Comparison of ENCODE assay signal across 9 cellular contexts in genomic region chr22:23181763-23182288, GRCh38. TPM values are rescaled to one million over a fixed set of nuclear protein-coding genes. Genes with fewer than 3 reads are reported as not detected.
DNase-seq lines count a peak whose midpoint lies in the region; ATAC-seq and TF ChIP-seq lines count a peak whose summit lies in the region.
"Had no signal": no experiment of that assay in that cellular context is flagged by ENCODE, and none has a peak within 500 bp of the region (broad histone marks: within the 10 kb centered on the region; RNA-seq: fewer than 3 reads in every experiment).

No MANE protein-coding gene starts in this region.

- H3K9me3 Mint-ChIP-seq in activated naive CD4-positive, alpha-beta T cell treated with anti-CD3 and anti-CD28 coated beads, Interleukin-2, amount 50 U/mL, for 72 hours, result no peaks in the 10 kb centered on the region

- TF ChIP-seq CTCF in kidney epithelial cell (IDR thresholded peaks at IDR 0.05; ENCODE audit: insufficient read depth, low read length, poor library complexity, severe bottlenecking), result no peak

- peak; percentile 37 for DNase-seq in activated CD4-positive, CD25-positive, alpha-beta regulatory T cell treated with anti-CD3 and anti-CD28 coated beads, Interleukin-2, amount 50 U/mL, for 72 hours
- DNase-seq in activated naive CD4-positive, alpha-beta T cell treated with anti-CD3 and anti-CD28 coated beads, Interleukin-2, amount 50 U/mL, for 72 hours (ENCODE audit: low spot score in 2 of 2), result peak in 1 of 2 donors; percentile 18
- no peak for DNase-seq in kidney epithelial cell (ENCODE audit: low read depth)
- no peak for DNase-seq in SHP77 (lab: John Stamatoyannopoulos, UW)
- no peak for DNase-seq in cerebellar cortex (ENCODE audit: low spot score)
- DNase-seq in central memory CD4-positive, alpha-beta T cell, result no peak

- H3K27me3 ChIP-seq in kidney epithelial cell (ENCODE audit: control insufficient read depth, insufficient read depth, low read length), result no peaks in the 10 kb centered on the region

- H3K36me3 Mint-ChIP-seq in activated naive CD4-positive, alpha-beta T cell treated with anti-CD3 and anti-CD28 coated beads, Interleukin-2, amount 50 U/mL, for 72 hours, result peaks cover 26 to 45% of the 10 kb centered on the region in 2 donors

- ATAC-seq in activated CD4-positive, CD25-positive, alpha-beta regulatory T cell treated with anti-CD3 and anti-CD28 coated beads, Interleukin-2, amount 50 U/mL, for 24 hours, result no peak
- ATAC-seq in activated naive CD4-positive, alpha-beta T cell treated with anti-CD3 and anti-CD28 coated beads, Interleukin-2, amount 50 U/mL, for 72 hours, result no peak

- H3K4me3 ChIP-seq in kidney epithelial cell (ENCODE audit: low read depth, low read length), result peak overlapping the region; percentile 76

- peak overlapping the region; percentile 73 for H3K27ac ChIP-seq in temporal lobe (ENCODE audit: low read depth, low read length)

- peaks cover 2% of the 10 kb centered on the region for H3K36me3 ChIP-seq in kidney epithelial cell (ENCODE audit: control insufficient read depth, insufficient read depth, low read length)

- peak overlapping the region; percentile 26 to 89 for H3K27ac Mint-ChIP-seq in activated naive CD4-positive, alpha-beta T cell treated with anti-CD3 and anti-CD28 coated beads, Interleukin-2, amount 50 U/mL, for 72 hours

RNA-seq across cellular contexts. Expression of gene BCR, which starts 1.5 kb away (rescaled TPM):
- total RNA-seq in activated naive CD4-positive, alpha-beta T cell treated with anti-CD3 and anti-CD28 coated beads, Interleukin-2, amount 50 U/mL, for 72 hours, result 10 to 100 TPM; 44.9 to 63.7 TPM
- total RNA-seq in kidney epithelial cell (42.5 and 44.2 TPM in 2 replicates), temporal lobe (52.6 TPM)

RNA-seq across cellular contexts. Expression of gene RAB36, which starts 36.5 kb away (rescaled TPM):
- total RNA-seq in activated naive CD4-positive, alpha-beta T cell treated with anti-CD3 and anti-CD28 coated beads, Interleukin-2, amount 50 U/mL, for 72 hours, result under 1 TPM in 1 of 2 donors, not detected in 1; 0.25 TPM
- total RNA-seq in kidney epithelial cell (5.7 and 6.4 TPM in 2 replicates), temporal lobe (4.9 TPM)

RNA-seq across cellular contexts. Expression of gene RSPH14, which starts 40.0 kb away (rescaled TPM):
- total RNA-seq in activated naive CD4-positive, alpha-beta T cell treated with anti-CD3 and anti-CD28 coated beads, Interleukin-2, amount 50 U/mL, for 72 hours, result under 1 TPM; 0.18 to 0.33 TPM
- total RNA-seq in kidney epithelial cell, result 0.67 and 1.8 TPM in 2 replicates
- total RNA-seq in temporal lobe, result 2.7 TPM
- total RNA-seq: NCI-H460 had no signal
